Comparison of ENCODE assay signal across 14 cellular contexts in genomic region chr5:43674536-43674935, GRCh38.
"Had no signal": no experiment of that assay in that cellular context is flagged by ENCODE, and none has a peak within 500 bp of the region (broad histone marks: within the 10 kb centered on the region; RNA-seq: fewer than 3 reads in every experiment).

No MANE protein-coding gene starts in this region.

- DNase-seq: activated CD4-positive, alpha-beta T cell treated with anti-CD3 and anti-CD28 coated beads, Interleukin-2, amount 50 U/mL, for 1 hour; activated naive CD4-positive, alpha-beta T cell; foreskin melanocyte; head of caudate nucleus; midbrain; ovary; stimulated activated CD4-positive, alpha-beta T cell treated with anti-CD3 and anti-CD28 coated beads, Interleukin-1b, Interleukin-23, amount 100 ng/mL, for 48 hours; T-helper 9 cell; upper lobe of right lung had no signal

- H3K9me3 ChIP-seq: ovary, thoracic aorta, upper lobe of right lung had no signal

- H3K27me3 ChIP-seq: ovary, upper lobe of right lung had no signal

- FAIRE-seq: colon, endometrium, islet of Langerhans had no signal

- H3K4me3 ChIP-seq: lung, ovary, thoracic aorta, upper lobe of right lung had no signal

- H3K4me1 ChIP-seq: upper lobe of right lung had no signal

- H3K36me3 ChIP-seq: ovary had no signal

- H3K27ac ChIP-seq: ovary, thoracic aorta, upper lobe of right lung had no signal
